ENCODE assay signal across 27 cellular contexts in the genomic region with DNA sequence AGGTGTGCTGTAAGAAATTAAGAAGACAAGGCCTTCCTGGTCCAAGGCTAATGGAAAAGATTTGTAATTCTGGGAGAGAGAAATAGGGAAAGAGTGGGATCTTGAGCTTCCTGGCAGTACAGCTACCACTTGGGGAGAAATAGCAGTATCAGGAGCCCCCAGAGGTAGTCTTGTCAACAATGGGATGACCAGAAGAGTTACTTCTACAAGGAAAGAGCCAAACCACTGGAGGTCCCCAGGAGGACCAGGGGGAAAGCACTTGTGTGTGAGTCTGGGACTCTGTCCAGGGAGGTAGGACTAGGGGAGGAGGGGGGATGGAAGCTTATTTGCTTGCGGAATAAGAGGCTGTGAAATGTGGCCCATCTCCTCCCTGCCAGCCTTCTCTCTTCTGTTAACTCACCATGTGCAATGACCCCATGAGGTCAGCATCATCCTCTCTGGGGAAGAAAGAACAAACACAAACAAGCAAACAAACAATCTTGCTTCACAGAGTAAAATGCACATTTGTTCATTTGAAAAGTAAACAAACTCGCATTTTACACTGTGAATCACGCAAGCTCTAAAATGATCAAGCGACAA.
"Had no signal": no experiment of that assay in that cellular context is flagged by ENCODE, and none has a peak within 500 bp of the region (broad histone marks: within the 10 kb centered on the region; RNA-seq: fewer than 3 reads in every experiment).

No MANE protein-coding gene starts in this region.

- H3K9me3 ChIP-seq: adrenal gland, breast epithelium, colonic mucosa had no signal

- H3K4me3 ChIP-seq: adrenal gland, breast epithelium, cardiac muscle cell, colonic mucosa, heart left ventricle had no signal

- H3K27me3 ChIP-seq: adrenal gland, breast epithelium, cardiac muscle cell, colonic mucosa had no signal

- H3K36me3 ChIP-seq: adrenal gland, breast epithelium, cardiac muscle cell, colonic mucosa, heart left ventricle had no signal

- ATAC-seq: activated CD4-positive, alpha-beta T cell treated with anti-CD3 and anti-CD28 coated beads for 36 hours; activated CD8-positive, alpha-beta memory T cell treated with anti-CD3 and anti-CD28 coated beads, Interleukin-2, amount 10 ng/mL, durations not matched to agents 7 days and 5 days; activated CD8-positive, alpha-beta T cell treated with anti-CD3 and anti-CD28 coated beads, Interleukin-2, amount 10 ng/mL, durations not matched to agents 7 days and 5 days; activated naive CD8-positive, alpha-beta T cell treated with anti-CD3 and anti-CD28 coated beads, Interleukin-2, amount 50 U/mL, for 24 hours; heart left ventricle had no signal

- DNase-seq: activated CD4-positive, alpha-beta memory T cell treated with anti-CD3 and anti-CD28 coated beads for 36 hours; activated CD4-positive, alpha-beta T cell treated with anti-CD3 and anti-CD28 coated beads for 36 hours; activated CD4-positive, alpha-beta T cell treated with anti-CD3 and anti-CD28 coated beads, Interleukin-2, amount 10 ng/mL, durations not matched to agents 24 days and 14 days; activated CD4-positive, CD25-positive, alpha-beta regulatory T cell; activated CD4-positive, CD25-positive, alpha-beta regulatory T cell treated with anti-CD3 and anti-CD28 coated beads, Interleukin-2, amount 50 U/mL, for 72 hours; activated CD8-positive, alpha-beta memory T cell treated with anti-CD3 and anti-CD28 coated beads, Interleukin-2, amount 10 ng/mL, durations not matched to agents 7 days and 5 days; activated CD8-positive, alpha-beta memory T cell treated with anti-CD3 and anti-CD28 coated beads, Interleukin-2, amount 50 U/mL, for 4 hours; activated CD8-positive, alpha-beta T cell treated with anti-CD3 and anti-CD28 coated beads, Interleukin-2, amount 10 ng/mL, durations not matched to agents 7 days and 5 days; activated effector memory CD4-positive, alpha-beta T cell treated with anti-CD3 and anti-CD28 coated beads, Interleukin-2, amount 50 U/mL, for 16 hours; activated naive CD4-positive, alpha-beta T cell treated with anti-CD3 and anti-CD28 coated beads for 36 hours; activated naive CD8-positive, alpha-beta T cell treated with anti-CD3 and anti-CD28 coated beads for 36 hours; activated naive CD8-positive, alpha-beta T cell treated with anti-CD3 and anti-CD28 coated beads, Interleukin-2, amount 50 U/mL, for 24 hours; activated T-cell treated with anti-CD3 and anti-CD28 coated beads, Interleukin-2, amount 50 U/mL, for 1 hour; activated T-cell treated with anti-CD3 and anti-CD28 coated beads, Interleukin-2, amount 50 U/mL, for 48 hours; adrenal gland; aorta; central memory CD4-positive, alpha-beta T cell; cerebellar nuclear complex; colonic mucosa; effector CD8-positive, alpha-beta T cell; foreskin fibroblast; glutamatergic neuron; heart left ventricle; T-helper 2 cell had no signal

- H3K27ac ChIP-seq: adrenal gland, breast epithelium, cardiac muscle cell, colonic mucosa, epithelial cell of prostate, heart left ventricle had no signal

- H3K4me1 ChIP-seq: adrenal gland, breast epithelium, colonic mucosa, heart left ventricle had no signal
